8 cellular contexts compared by ENCODE assay signal in genomic region chr15:51536965-51537574, GRCh38.
DNase-seq lines count a peak whose midpoint lies in the region; ATAC-seq and TF ChIP-seq lines count a peak whose summit lies in the region.

No MANE protein-coding gene starts in this region.

- no peaks in the 10 kb centered on the region for H3K27me3 Mint-ChIP-seq in activated naive CD8-positive, alpha-beta T cell treated with anti-CD3 and anti-CD28 coated beads, Interleukin-2, amount 50 U/mL, for 24 hours

- H3K9me3 ChIP-seq in heart right ventricle (no peaks in the 10 kb centered on the region), RWPE2 (ENCODE audit: severe bottlenecking) (no peaks in the 10 kb centered on the region)

- peaks cover 0 to 62% (median 0%) of the 10 kb centered on the region in 9 donors for H3K36me3 ChIP-seq in heart right ventricle
- peaks cover 28% of the 10 kb centered on the region for H3K36me3 ChIP-seq in RWPE2 (ENCODE audit: low read depth)

- H3K4me1 ChIP-seq in heart right ventricle (no peaks in the 10 kb centered on the region), RWPE2 (ENCODE audit: insufficient read depth, poor library complexity, severe bottlenecking) (no peaks in the 10 kb centered on the region)

- no peaks in the 10 kb centered on the region for H3K36me3 Mint-ChIP-seq in activated naive CD8-positive, alpha-beta T cell treated with anti-CD3 and anti-CD28 coated beads, Interleukin-2, amount 50 U/mL, for 24 hours (ENCODE audit: low read depth)

- H3K4me1 Mint-ChIP-seq in activated naive CD8-positive, alpha-beta T cell treated with anti-CD3 and anti-CD28 coated beads, Interleukin-2, amount 50 U/mL, for 24 hours: no peaks in the 10 kb centered on the region

- ATAC-seq in heart right ventricle: no peak
- peak; percentile 55; the same call in 1 of the 3 replicates for ATAC-seq in RWPE2 (ENCODE audit: low read depth)
- no peak for ATAC-seq in activated naive CD8-positive, alpha-beta T cell treated with anti-CD3 and anti-CD28 coated beads, Interleukin-2, amount 50 U/mL, for 24 hours
- no peak for ATAC-seq in HG03460 (IDR thresholded peaks at IDR 0.05; ENCODE audit: unreplicated experiment)
- ATAC-seq in GM19328 (IDR thresholded peaks at IDR 0.05; ENCODE audit: unreplicated experiment): no peak

- H3K9me3 Mint-ChIP-seq in activated naive CD8-positive, alpha-beta T cell treated with anti-CD3 and anti-CD28 coated beads, Interleukin-2, amount 50 U/mL, for 24 hours: no peaks in the 10 kb centered on the region

- peak in 8 of 9 donors; percentile 5 to 62 (median 36) for TF ChIP-seq CTCF in heart right ventricle (IDR thresholded peaks at IDR 0.05)
- peak; percentile 91 for TF ChIP-seq CTCF in RWPE2 (IDR thresholded peaks at IDR 0.05; ENCODE audit: poor library complexity, severe bottlenecking)

- H3K4me3 Mint-ChIP-seq in activated naive CD8-positive, alpha-beta T cell treated with anti-CD3 and anti-CD28 coated beads, Interleukin-2, amount 50 U/mL, for 24 hours: no peak overlapping the region

- no peak overlapping the region for H3K27ac Mint-ChIP-seq in activated naive CD8-positive, alpha-beta T cell treated with anti-CD3 and anti-CD28 coated beads, Interleukin-2, amount 50 U/mL, for 24 hours

- H3K27me3 ChIP-seq in heart right ventricle: no peaks in the 10 kb centered on the region
- H3K27me3 ChIP-seq in RWPE2 (ENCODE audit: insufficient read depth, poor library complexity, severe bottlenecking): no peaks in the 10 kb centered on the region

- no peak overlapping the region for H3K4me3 ChIP-seq in heart right ventricle
- H3K4me3 ChIP-seq in RWPE2 (ENCODE audit: severe bottlenecking): no peak overlapping the region

- 32 to 34% methylated on average over 1 of the region's 1 CpG for WGBS in heart right ventricle, 2 donors

- no peak for DNase-seq in heart right ventricle
- DNase-seq in cardiac septum (ENCODE audit: low spot score): no peak
- DNase-seq in RWPE2 (ENCODE audit: low spot score): no peak
- DNase-seq in glomerular visceral epithelial cell (ENCODE audit: extremely low spot score): peak; percentile 6
- DNase-seq in activated naive CD8-positive, alpha-beta T cell treated with anti-CD3 and anti-CD28 coated beads, Interleukin-2, amount 50 U/mL, for 24 hours: no peak
- no peak for DNase-seq in NCI-H2029 (lab: John Stamatoyannopoulos, UW)

- no peak overlapping the region for H3K27ac ChIP-seq in heart right ventricle
- H3K27ac ChIP-seq in RWPE2 (ENCODE audit: poor library complexity, severe bottlenecking): no peak overlapping the region

- intact Hi-C loops in heart right ventricle (cut with DNase I) (no loop called here), cardiac septum (cut with DNase I) (no loop called here)
